Comparison of ENCODE assay signal across 8 cellular contexts in genomic region chr6:165662671-165663282, GRCh38. TPM values are rescaled to one million over a fixed set of nuclear protein-coding genes. Genes with fewer than 3 reads are reported as not detected.
A peak's percentile ranks its signal among the peaks of the same experiment; 100 is the strongest.
DNase-seq lines count a peak whose midpoint lies in the region; ATAC-seq lines count a peak whose summit lies in the region.

Gene PDE10A (minus strand): TSS chr6:165663241. CDS start chr6:165662811, 430 bp downstream.

- peak within 1 kb of the TSS; percentile 96 for H3K4me2 ChIP-seq in skeletal muscle satellite cell (ENCODE audit: low read length)

- POLR2A ChIA-PET in activated naive CD8-positive, alpha-beta T cell treated with anti-CD3 and anti-CD28 coated beads, Interleukin-2, amount 10 ng/mL, durations not matched to agents 7 days and 5 days (lab: Charles Lee) = no interaction called here

- H3K9me3 ChIP-seq in iPS-15b (ENCODE audit: control insufficient read depth, insufficient read depth, low read length) (no peaks in the 10 kb centered on the region), skeletal muscle satellite cell (replicated peaks; ENCODE audit: low read length) (no peaks in the 10 kb centered on the region)

- peaks cover 63% of the 10 kb centered on the region for H3K27me3 Mint-ChIP-seq in activated naive CD8-positive, alpha-beta T cell treated with anti-CD3 and anti-CD28 coated beads, Interleukin-2, amount 10 ng/mL, durations not matched to agents 7 days and 5 days

- H3K9ac ChIP-seq in iPS-15b (ENCODE audit: low read depth, low read length) (no peak within 1 kb of the TSS), skeletal muscle satellite cell (ENCODE audit: low read depth, low read length) (peak within 1 kb of the TSS; percentile 84)

- peaks cover 3% of the 10 kb centered on the region for H3K4me1 Mint-ChIP-seq in activated naive CD8-positive, alpha-beta T cell treated with anti-CD3 and anti-CD28 coated beads, Interleukin-2, amount 10 ng/mL, durations not matched to agents 7 days and 5 days

- H3K36me3 ChIP-seq in iPS-15b (ENCODE audit: control insufficient read depth, insufficient read depth, low read length) (no peaks in the 10 kb centered on the region), skeletal muscle satellite cell (ENCODE audit: insufficient read depth, low read length) (no peaks in the 10 kb centered on the region)

- H3K4me3 Mint-ChIP-seq in activated naive CD8-positive, alpha-beta T cell treated with anti-CD3 and anti-CD28 coated beads, Interleukin-2, amount 10 ng/mL, durations not matched to agents 7 days and 5 days = no peak within 1 kb of the TSS

- peak within 1 kb of the TSS; percentile 56 for H3K27ac Mint-ChIP-seq in activated naive CD8-positive, alpha-beta T cell treated with anti-CD3 and anti-CD28 coated beads, Interleukin-2, amount 10 ng/mL, durations not matched to agents 7 days and 5 days

- H3K27me3 ChIP-seq in iPS-15b (ENCODE audit: control insufficient read depth, insufficient read depth, low read length) (peaks cover 81% of the 10 kb centered on the region), skeletal muscle satellite cell (ENCODE audit: control insufficient read depth, insufficient read depth, low read length) (peaks cover 19% of the 10 kb centered on the region)

- H3K4me3 ChIP-seq in iPS-15b (ENCODE audit: low read depth, low read length) (peak within 1 kb of the TSS; percentile 39), skeletal muscle satellite cell (ENCODE audit: low read length) (peak within 1 kb of the TSS; percentile 83)

- DNase-seq in DMS 273 (lab: John Stamatoyannopoulos, UW; ENCODE audit: unreplicated experiment) = peak; percentile 45
- no peak for DNase-seq in DMS 273 treated with DMSO at 0.1 percent for 48 hours (lab: John Stamatoyannopoulos, UW)
- peak; percentile 30 for DNase-seq in activated naive CD8-positive, alpha-beta T cell treated with anti-CD3 and anti-CD28 coated beads, Interleukin-2, amount 10 ng/mL, durations not matched to agents 7 days and 5 days
- no peak for DNase-seq in DMS79 (lab: John Stamatoyannopoulos, UW)

- H3K9me3 Mint-ChIP-seq in activated naive CD8-positive, alpha-beta T cell treated with anti-CD3 and anti-CD28 coated beads, Interleukin-2, amount 10 ng/mL, durations not matched to agents 7 days and 5 days = no peaks in the 10 kb centered on the region

- H3K4me1 ChIP-seq in iPS-15b (ENCODE audit: control insufficient read depth, insufficient read depth, low read length) (peaks cover 8% of the 10 kb centered on the region), skeletal muscle satellite cell (ENCODE audit: control insufficient read depth, insufficient read depth, low read length) (peaks cover 21% of the 10 kb centered on the region)

- ATAC-seq in activated naive CD8-positive, alpha-beta T cell treated with anti-CD3 and anti-CD28 coated beads, Interleukin-2, amount 10 ng/mL, durations not matched to agents 7 days and 5 days (ENCODE audit: low read depth) = no peak
- ATAC-seq in HG03097 (IDR thresholded peaks at IDR 0.05; ENCODE audit: low FRiP score, unreplicated experiment) = no peak
- ATAC-seq in HG03039 (IDR thresholded peaks at IDR 0.05; ENCODE audit: unreplicated experiment) = no peak

- peaks cover 1% of the 10 kb centered on the region for H3K36me3 Mint-ChIP-seq in activated naive CD8-positive, alpha-beta T cell treated with anti-CD3 and anti-CD28 coated beads, Interleukin-2, amount 10 ng/mL, durations not matched to agents 7 days and 5 days

RNA-seq across cellular contexts. Expression of gene PDE10A, which starts in this region (rescaled TPM):
- not detected for total RNA-seq in activated naive CD8-positive, alpha-beta T cell treated with anti-CD3 and anti-CD28 coated beads, Interleukin-2, amount 10 ng/mL, durations not matched to agents 7 days and 5 days
- total RNA-seq in skeletal muscle satellite cell (2012; rRNA removed) = 0.76 and 1.3 TPM in 2 replicates

Comparison
In these comparisons a context has a peak if more than half of its experiments do, and no peak if none do; other contexts are left out.
1. Peak in DNase-seq in activated naive CD8-positive, alpha-beta T cell treated with anti-CD3 and anti-CD28 coated beads, Interleukin-2, amount 10 ng/mL, durations not matched to agents 7 days and 5 days; RNA of the gene not detected or under 1 TPM.